In the genomic region with DNA sequence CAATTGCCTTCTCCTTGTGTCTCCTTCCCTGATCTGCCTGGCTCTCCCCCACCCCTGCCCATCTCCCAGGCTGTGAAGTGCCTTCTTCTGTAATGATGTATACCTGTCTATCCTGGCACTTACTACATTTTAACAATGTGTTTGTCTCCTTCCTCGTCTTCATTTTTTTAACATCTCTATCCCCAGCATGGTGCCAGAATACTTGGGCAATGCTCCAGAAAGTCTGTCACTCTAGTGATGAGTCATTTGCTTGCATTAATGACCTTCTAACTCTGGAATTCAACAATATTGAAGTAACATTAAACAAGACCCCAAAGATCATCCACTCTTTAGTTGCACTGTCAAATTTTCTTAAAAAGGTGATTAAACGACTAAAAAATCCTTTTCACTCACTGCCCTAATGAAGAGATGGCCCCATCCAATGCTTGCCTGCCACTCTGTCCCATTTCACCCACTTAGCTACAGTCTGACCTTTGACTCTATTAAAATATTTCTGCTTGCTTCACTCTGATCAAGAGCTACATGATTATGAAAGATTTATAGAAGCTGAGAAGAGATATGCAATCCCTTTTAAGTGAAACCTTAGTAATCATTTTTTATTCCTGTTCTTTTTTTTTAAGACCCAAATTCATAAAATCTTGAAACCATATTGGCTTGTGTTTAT, we compare ENCODE assay signal across 10 cellular contexts. TPM values are rescaled to one million over a fixed set of nuclear protein-coding genes. Genes with fewer than 3 reads are reported as not detected.
A peak's percentile ranks its signal among the peaks of the same experiment; 100 is the strongest.
DNase-seq lines count a peak whose midpoint lies in the region; ATAC-seq, FAIRE-seq and TF ChIP-seq lines count a peak whose summit lies in the region.
"Had no signal": no experiment of that assay in that cellular context is flagged by ENCODE, and none has a peak within 500 bp of the region (broad histone marks: within the 10 kb centered on the region; RNA-seq: fewer than 3 reads in every experiment).

No MANE protein-coding gene starts in this region.

- H3K4me2 ChIP-seq in keratinocyte (ENCODE audit: control insufficient read depth, extremely low read depth, insufficient read depth, low read depth, low read length), result no peak overlapping the region

- H3K4me3 ChIP-seq in keratinocyte (ENCODE audit: control insufficient read depth in 2 of 3, extremely low read depth in 1 of 3, insufficient read depth in 2 of 3, low read depth in 1 of 3, low read length in 3 of 3), result no peak overlapping the region

- peaks cover 7% of the 10 kb centered on the region for H3K4me1 ChIP-seq in keratinocyte (ENCODE audit: control insufficient read depth, extremely low read depth, insufficient read depth, low read length)

- FAIRE-seq in keratinocyte (lab: Jason Lieb, UNC), result peak; percentile 48
- FAIRE-seq: G401.6 had no signal

- no peak for ATAC-seq in HG03521 (IDR thresholded peaks at IDR 0.05; ENCODE audit: unreplicated experiment)
- no peak for ATAC-seq in GM21390 (IDR thresholded peaks at IDR 0.05; ENCODE audit: unreplicated experiment)
- ATAC-seq in GM19397 (IDR thresholded peaks at IDR 0.05; ENCODE audit: unreplicated experiment), result no peak

- H4K20me1 ChIP-seq in keratinocyte (ENCODE audit: control insufficient read depth, extremely low read depth, insufficient read depth, low read length), result no peaks in the 10 kb centered on the region

- TF ChIP-seq CTCF in keratinocyte (optimal IDR thresholded peaks at IDR 0.05 in 1 of 3, IDR thresholded peaks at IDR 0.05 in 1 of 3, conservative IDR thresholded peaks at IDR 0.05 in 1 of 3; ENCODE audit: extremely low read depth in 1 of 3, insufficient read depth in 2 of 3, low read length in 3 of 3), result no peak

- no peaks in the 10 kb centered on the region for H3K9me3 ChIP-seq in keratinocyte (ENCODE audit: control insufficient read depth, low read depth, low read length)

- H2AFZ ChIP-seq in keratinocyte (ENCODE audit: control insufficient read depth, low read length), result no peak overlapping the region

- DNase-seq in AG08396 (ENCODE audit: low spot score) (peak; percentile 43), LHCN-M2 (ENCODE audit: low read depth) (peak; percentile 69), amniotic stem cell (lab: John Stamatoyannopoulos, UW) (peak; percentile 26), keratinocyte (ENCODE audit: low read depth, low spot score) (peak; percentile 26), NCI-H1092 treated with DMSO at 0.1 percent for 48 hours (lab: John Stamatoyannopoulos, UW) (no peak)
- DNase-seq: stimulated activated CD4-positive, alpha-beta T cell treated with anti-CD3 and anti-CD28 coated beads, Interleukin-2, amount 100 ng/mL, for 48 hours had no signal

- dilution Hi-C loops in keratinocyte (cut with MboI; ENCODE audit: extremely low pct_ligation_motif_present, low sequenced_read_pairs), result no loop called here

- H3K36me3 ChIP-seq in keratinocyte (ENCODE audit: control insufficient read depth in 2 of 2, extremely low read depth in 1 of 2, insufficient read depth in 2 of 2, low read length in 2 of 2), result no peaks in the 10 kb centered on the region

- H3K9me1 ChIP-seq in keratinocyte (ENCODE audit: control insufficient read depth, extremely low read depth, insufficient read depth, low read length), result no peaks in the 10 kb centered on the region

- no peaks in the 10 kb centered on the region for H3K79me2 ChIP-seq in keratinocyte (ENCODE audit: control insufficient read depth, insufficient read depth, low read length)

- H3K27me3 ChIP-seq in keratinocyte (ENCODE audit: control insufficient read depth, extremely low read depth, insufficient read depth, low read length), result no peaks in the 10 kb centered on the region

- no peak overlapping the region for H3K9ac ChIP-seq in keratinocyte (ENCODE audit: control insufficient read depth, extremely low read depth, insufficient read depth, low read length)

- H3K27ac ChIP-seq in keratinocyte (ENCODE audit: control insufficient read depth, insufficient read depth, low read length), result no peak overlapping the region

RNA-seq across cellular contexts. Expression of a gene that starts 7.7 kb away (rescaled TPM):
- total RNA-seq in LHCN-M2 (2014; rRNA removed), result not detected in 2 replicates
- not detected for polyA plus RNA-seq in LHCN-M2 (2012)
- 0.08 to 0.76 TPM (median 0.42 TPM) in 3 replicates for polyA plus RNA-seq in keratinocyte
- polyA plus RNA-seq in keratinocyte (2011; ENCODE audit: low read depth), result 1.1 TPM
- polyA plus RNA-seq in keratinocyte (2011; cell fraction: cytosol; rRNA removed), result 0.17 and 0.26 TPM in 2 replicates
- polyA plus RNA-seq in keratinocyte (2011; cell fraction: nucleus; rRNA removed), result 3.1 and 3.2 TPM in 2 replicates
- polyA plus RNA-seq in keratinocyte (2012; ENCODE audit: low replicate concordance), result 0.19 and 2.2 TPM in 2 replicates
- polyA minus RNA-seq in keratinocyte, result 0.99 to 1.1 TPM in 2 of 3 replicates, not detected in the other
- not detected for polyA minus RNA-seq in keratinocyte (2011; cell fraction: cytosol; rRNA and poly(A)+ RNA removed)
- 1.3 and 3.5 TPM in 2 replicates for polyA minus RNA-seq in keratinocyte (2011; cell fraction: nucleus; rRNA and poly(A)+ RNA removed)
